In genomic region chr13:112684444-112684843, GRCh38 we compare ENCODE assay signal across 17 cellular contexts.
"Had no signal": no experiment of that assay in that cellular context is flagged by ENCODE, and none has a peak within 500 bp of the region (broad histone marks: within the 10 kb centered on the region; RNA-seq: fewer than 3 reads in every experiment).

No MANE protein-coding gene starts in this region.

- H3K36me3 ChIP-seq: esophagus squamous epithelium, gastroesophageal sphincter, ovary, stomach, thoracic aorta, transverse colon had no signal

- H3K9me3 ChIP-seq: esophagus squamous epithelium, gastroesophageal sphincter, mucosa of descending colon, ovary, stomach, thoracic aorta, transverse colon had no signal

- H3K27me3 ChIP-seq: esophagus squamous epithelium, gastroesophageal sphincter, ovary, stomach, transverse colon had no signal

- DNase-seq: effector memory CD8-positive, alpha-beta T cell; esophagus squamous epithelium; foreskin fibroblast; glutamatergic neuron; immature natural killer cell; left ventricle myocardium superior; mammary epithelial cell; mucosa of descending colon; ovary; right cardiac atrium; stimulated activated CD4-positive, alpha-beta T cell treated with anti-CD3 and anti-CD28 coated beads, Interleukin-12 subunit alpha, Interleukin-12 subunit beta, amount 100 ng/mL, for 4 hours; stimulated activated naive CD4-positive, alpha-beta T cell; substantia nigra; transverse colon had no signal

- H3K27ac ChIP-seq: esophagus squamous epithelium, gastroesophageal sphincter, ovary, stomach, thoracic aorta, transverse colon had no signal

- H3K4me3 ChIP-seq: esophagus squamous epithelium, gastroesophageal sphincter, mucosa of descending colon, ovary, stomach, thoracic aorta, transverse colon had no signal
